20 cellular contexts compared by ENCODE assay signal in the genomic region with DNA sequence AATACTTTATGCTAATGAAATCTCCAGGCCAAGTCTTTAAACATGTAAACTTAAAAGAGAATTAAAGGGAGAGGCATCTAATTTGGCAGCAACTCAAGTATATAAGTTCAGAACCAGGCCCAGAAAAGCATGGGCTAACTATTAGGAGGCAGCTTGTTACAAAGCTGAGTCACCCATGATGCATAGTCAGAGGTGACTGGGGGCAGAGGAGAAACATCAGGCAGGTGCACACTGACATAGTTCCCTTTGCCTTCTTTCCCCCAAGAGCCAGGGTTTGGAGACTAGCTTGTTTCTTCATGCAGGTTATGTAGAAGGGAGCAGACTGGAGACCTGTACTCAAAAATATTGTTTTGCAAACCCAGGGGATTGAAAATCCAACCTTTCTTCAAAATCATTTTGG.
DNase-seq lines count a peak whose midpoint lies in the region; ATAC-seq and TF ChIP-seq lines count a peak whose summit lies in the region.
"Had no signal": no experiment of that assay in that cellular context is flagged by ENCODE, and none has a peak within 500 bp of the region (broad histone marks: within the 10 kb centered on the region; RNA-seq: fewer than 3 reads in every experiment).

No MANE protein-coding gene starts in this region.

- ATAC-seq in RWPE2 (ENCODE audit: low read depth) (peak; percentile 62; the same call in 2 of the 3 replicates), esophagus mucosa (peak; percentile 59), lower lobe of right lung (no peak)
- ATAC-seq: HepG2, Right ventricle myocardium inferior had no signal

- DNase-seq in HPDE6-E6E7 (ENCODE audit: extremely low spot score) (peak; percentile 20), RWPE2 (ENCODE audit: low spot score) (no peak), osteoblast (ENCODE audit: insufficient read length, low spot score, missing footprints) (peak; percentile 31), lower lobe of right lung (no peak), Ammon's horn (ENCODE audit: low spot score) (no peak), AG08396 (ENCODE audit: low spot score) (no peak)
- DNase-seq: Caco-2; CD4-positive, alpha-beta T cell; H7; KBM-7; NCI-H1105; NCI-H146; NCI-H2029; NCI-H524 treated with DMSO at 0.1 percent for 48 hours; NCI-H82; Peyer's patch had no signal

- no peak overlapping the region for H3K4me3 ChIP-seq in RWPE2 (ENCODE audit: severe bottlenecking)
- H3K4me3 ChIP-seq in osteoblast (ENCODE audit: insufficient read depth, low read length) = no peak overlapping the region
- H3K4me3 ChIP-seq in lower lobe of right lung = no peak overlapping the region
- H3K4me3 ChIP-seq: BLaER1, Peyer's patch had no signal

- H4K20me1 ChIP-seq in osteoblast (ENCODE audit: insufficient read depth, low read length) = no peaks in the 10 kb centered on the region
- H4K20me1 ChIP-seq: BLaER1 had no signal

- H3K9me3 ChIP-seq in RWPE2 (ENCODE audit: severe bottlenecking) (no peaks in the 10 kb centered on the region), osteoblast (ENCODE audit: low read depth, low read length) (no peaks in the 10 kb centered on the region), lower lobe of right lung (no peaks in the 10 kb centered on the region)
- H3K9me3 ChIP-seq: BLaER1, Caco-2, Peyer's patch had no signal

- intact Hi-C loops in lower lobe of right lung (cut with DNase I) = no loop called here

- H2AFZ ChIP-seq in osteoblast (ENCODE audit: low read length) = no peak overlapping the region

- no peaks in the 10 kb centered on the region for H3K27me3 ChIP-seq in RWPE2 (ENCODE audit: insufficient read depth, poor library complexity, severe bottlenecking)
- peaks cover 17% of the 10 kb centered on the region for H3K27me3 ChIP-seq in osteoblast (ENCODE audit: insufficient read depth, low read length)
- H3K27me3 ChIP-seq in lower lobe of right lung (ENCODE audit: low read depth) = no peaks in the 10 kb centered on the region
- H3K27me3 ChIP-seq: BLaER1, Peyer's patch had no signal

- no peak overlapping the region for H3K4me2 ChIP-seq in osteoblast (ENCODE audit: insufficient read depth, low read length)
- H3K4me2 ChIP-seq: BLaER1 had no signal

- no peaks in the 10 kb centered on the region for H3K4me1 ChIP-seq in RWPE2 (ENCODE audit: insufficient read depth, poor library complexity, severe bottlenecking)
- H3K4me1 ChIP-seq in osteoblast (ENCODE audit: insufficient read depth, low read length) = no peaks in the 10 kb centered on the region
- H3K4me1 ChIP-seq in lower lobe of right lung = no peaks in the 10 kb centered on the region
- H3K4me1 ChIP-seq: BLaER1, Caco-2, Peyer's patch had no signal

- H3K27ac ChIP-seq in RWPE2 (ENCODE audit: poor library complexity, severe bottlenecking) (no peak overlapping the region), osteoblast (ENCODE audit: low read depth, low read length) (no peak overlapping the region), lower lobe of right lung (no peak overlapping the region)
- H3K27ac ChIP-seq: BLaER1, Peyer's patch had no signal

- H3K36me3 ChIP-seq in RWPE2 (ENCODE audit: low read depth) (no peaks in the 10 kb centered on the region), osteoblast (ENCODE audit: insufficient read depth, low read length) (no peaks in the 10 kb centered on the region), lower lobe of right lung (no peaks in the 10 kb centered on the region)
- H3K36me3 ChIP-seq: BLaER1, Peyer's patch had no signal

- H3K79me2 ChIP-seq in osteoblast (ENCODE audit: insufficient read depth, low read length) = no peaks in the 10 kb centered on the region

- TF ChIP-seq CTCF in RWPE2 (IDR thresholded peaks at IDR 0.05; ENCODE audit: poor library complexity, severe bottlenecking) (no peak), osteoblast (IDR thresholded peaks at IDR 0.05; ENCODE audit: extremely low read depth, low read depth, low read length) (no peak), lower lobe of right lung (IDR thresholded peaks at IDR 0.05) (no peak)

Comparison
In these comparisons a context has a peak if more than half of its experiments do, and no peak if none do; other contexts are left out.
1. DNase-seq: peak in HPDE6-E6E7 (single experiment) and osteoblast (single experiment); none in RWPE2 (single experiment), lower lobe of right lung (single experiment), Ammon's horn (single experiment) and AG08396 (single experiment).
2. ATAC-seq: peak in RWPE2 (single experiment) and esophagus mucosa (single experiment); none in lower lobe of right lung (0 of 2).